ENCODE assay signal across 11 cellular contexts in the genomic region with DNA sequence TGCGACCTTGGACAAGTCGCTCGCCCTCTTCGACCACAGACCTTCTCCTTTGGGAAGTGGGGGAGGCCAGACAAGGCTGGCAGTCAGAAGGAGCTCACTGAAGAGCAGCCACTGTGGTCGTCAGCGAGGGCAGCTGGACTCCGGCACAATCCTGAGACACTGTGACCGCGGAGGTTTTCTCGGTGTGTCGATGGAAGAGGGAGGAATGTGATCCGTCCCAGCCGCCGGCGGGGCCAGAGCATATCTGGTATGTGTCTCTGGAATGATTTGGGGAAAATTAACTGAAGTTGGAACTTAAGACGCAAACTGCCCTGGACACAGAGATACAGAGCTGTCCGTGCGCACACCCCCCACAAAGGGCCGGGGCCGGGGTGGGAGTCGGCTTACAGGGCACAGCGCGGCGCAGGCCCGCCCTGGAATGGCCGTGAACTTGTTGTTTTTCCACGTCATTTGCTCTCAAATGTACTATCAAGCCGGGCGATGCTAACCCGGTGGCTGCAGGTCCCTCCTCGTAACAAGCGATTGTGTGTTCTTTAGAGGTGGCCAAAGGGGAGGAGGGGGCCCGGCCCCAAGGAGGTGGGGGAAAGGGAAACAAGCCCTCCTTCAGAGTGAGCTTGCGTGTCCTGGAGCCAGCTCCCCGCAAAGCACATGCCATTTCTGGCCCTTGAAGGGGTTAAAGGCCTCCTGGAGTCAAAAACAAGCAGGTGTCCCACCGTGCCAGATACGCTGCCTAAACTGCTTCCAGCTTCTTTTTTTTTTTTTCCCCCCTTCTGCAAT. TPM values are rescaled to one million over a fixed set of nuclear protein-coding genes. Genes with fewer than 3 reads are reported as not detected.
A peak's percentile ranks its signal among the peaks of the same experiment; 100 is the strongest.
DNase-seq lines count a peak whose midpoint lies in the region; ATAC-seq and TF ChIP-seq lines count a peak whose summit lies in the region.
"Had no signal": no experiment of that assay in that cellular context is flagged by ENCODE, and none has a peak within 500 bp of the region (broad histone marks: within the 10 kb centered on the region; RNA-seq: fewer than 3 reads in every experiment).

No MANE protein-coding gene starts in this region.

- no peak for TF ChIP-seq EP300 in stomach (IDR thresholded peaks at IDR 0.05)

- H3K27me3 ChIP-seq in stomach = peaks cover 0 to 37% (median 8%) of the 10 kb centered on the region in 3 donors

- H3K9me3 ChIP-seq in stomach = no peaks in the 10 kb centered on the region

- 30 to 41% (median 33%) methylated on average over 35 to 37 of the region's 37 CpGs for WGBS in stomach, 5 donors

- peaks cover 7 to 36% (median 19%) of the 10 kb centered on the region in 4 donors for H3K4me1 ChIP-seq in stomach

- H3K27ac ChIP-seq in stomach = peak overlapping the region in 1 of 5 donors; percentile 40
- H3K27ac ChIP-seq: VCaP had no signal

- intact Hi-C loops in stomach (cut with DNase I; ENCODE audit: low total_unique reads) = loop anchor here (5.0 kb wide), 1 partner anchor 43 kb away; no protein-coding TSS in a partner anchor

- peak overlapping the region; percentile 21 to 31 (median 27) for H3K4me3 ChIP-seq in stomach

- ATAC-seq in GM21526 (IDR thresholded peaks at IDR 0.05; ENCODE audit: low FRiP score, unreplicated experiment) = no peak

- TF ChIP-seq POLR2A in stomach (IDR thresholded peaks at IDR 0.05) = no peak

- H3K36me3 ChIP-seq in stomach = no peaks in the 10 kb centered on the region

- TF ChIP-seq CTCF in stomach (IDR thresholded peaks at IDR 0.05) = no peak

- DNase-seq in M059J (ENCODE audit: low read depth) (peak; percentile 16), cerebellar cortex (ENCODE audit: low spot score) (peak; percentile 24), kidney tubule cell (ENCODE audit: low spot score) (peak; percentile 37), stomach (no peak), SHP77 (lab: John Stamatoyannopoulos, UW) (no peak), DMS153 (lab: John Stamatoyannopoulos, UW) (no peak), iPS-NIHi7 (ENCODE audit: extremely low spot score) (no peak)
- DNase-seq: stimulated activated CD4-positive, alpha-beta T cell treated with anti-CD3 and anti-CD28 coated beads, Interleukin-2, amount 100 ng/mL, for 24 hours had no signal

RNA-seq across cellular contexts. Expression of a gene that starts 0.4 kb away (rescaled TPM):
- not detected in 2 replicates for total RNA-seq in M059J (2014; rRNA removed; shearing (Covaris generic))
- under 1 TPM in 1 of 5 donors, not detected in 4; 0.37 TPM for total RNA-seq in stomach
- polyA plus RNA-seq in stomach = under 1 TPM; 0.05 to 0.46 (median 0.06) TPM
- total RNA-seq: HT1080 had no signal

RNA-seq across cellular contexts. Expression of a gene that starts 31.2 kb away (rescaled TPM):
- total RNA-seq in M059J (2014; rRNA removed; shearing (Covaris generic)) = 9.9 and 19.9 TPM in 2 replicates
- 100 to 1,000 TPM in 3 of 5 donors, 10 to 100 TPM in 2; 69.4 to 346 (median 100) TPM for total RNA-seq in stomach
- 10 to 100 TPM; 30.1 to 40.0 (median 39.9) TPM for polyA plus RNA-seq in stomach

Comparison
In these comparisons a context has a peak if more than half of its experiments do, and no peak if none do; other contexts are left out.
1. DNase-seq: peak in M059J (single experiment), cerebellar cortex (single experiment) and kidney tubule cell (single experiment); none in stomach (single experiment), SHP77 (0 of 2), DMS153 (single experiment) and iPS-NIHi7 (single experiment).